Comparison of ENCODE assay signal across 11 cellular contexts in genomic region chr3:100465871-100466777, GRCh38. TPM values are rescaled to one million over a fixed set of nuclear protein-coding genes. Genes with fewer than 3 reads are reported as not detected.
A peak's percentile ranks its signal among the peaks of the same experiment; 100 is the strongest.
DNase-seq lines count a peak whose midpoint lies in the region; ATAC-seq and TF ChIP-seq lines count a peak whose summit lies in the region.
"Had no signal": no experiment of that assay in that cellular context is flagged by ENCODE, and none has a peak within 500 bp of the region (broad histone marks: within the 10 kb centered on the region; RNA-seq: fewer than 3 reads in every experiment).

No MANE protein-coding gene starts in this region.

- H3K9ac ChIP-seq in SK-N-SH: no peak overlapping the region

- H3K27me3 ChIP-seq in SK-N-SH (ENCODE audit: insufficient read depth): no peaks in the 10 kb centered on the region

- no peak for TF ChIP-seq EP300 in SK-N-SH (IDR thresholded peaks at IDR 0.05; ENCODE audit: borderline replicate concordance in 1 of 2, low read depth in 1 of 2, low read length in 1 of 2)

- no peak for ATAC-seq in SK-N-SH treated with all-trans-retinoic acid at 6 μM for 48 hours
- ATAC-seq in GM21619 (IDR thresholded peaks at IDR 0.05; ENCODE audit: unreplicated experiment): peak; percentile 44
- ATAC-seq in left lobe of liver: peak; percentile 44
- ATAC-seq: left ventricle myocardium superior had no signal

- no peak overlapping the region for H3K27ac ChIP-seq in SK-N-SH (ENCODE audit: low read depth in 2 of 2, low read length in 1 of 2)
- H3K27ac ChIP-seq: SK-N-MC had no signal

- 86% methylated on average over 3 of the region's 3 CpGs for WGBS in SK-N-SH (ENCODE audit: low lambda C conversion rate)

- 0 out of 4 replicates have a peak, but pooled peaks cover 0 to 2% of the 10 kb centered on the region in 2 experiments for H3K4me1 ChIP-seq in SK-N-SH (ENCODE audit: control insufficient read depth in 1 of 2, insufficient read depth in 2 of 2, low read depth in 1 of 2, low read length in 1 of 2)

- no peak for TF ChIP-seq CTCF in SK-N-SH (IDR thresholded peaks at IDR 0.05)
- no peak for TF ChIP-seq CTCF in NB4 (IDR thresholded peaks at IDR 0.05; ENCODE audit: low read depth, low read length)

- no peaks in the 10 kb centered on the region for H4K20me1 ChIP-seq in SK-N-SH (ENCODE audit: insufficient read depth)

- no peaks in the 10 kb centered on the region for H3F3A ChIP-seq in SK-N-SH (replicated peaks; ENCODE audit: insufficient read depth)

- H3K9me2 ChIP-seq in SK-N-SH: no peaks in the 10 kb centered on the region

- H3K36me3 ChIP-seq in SK-N-SH (replicated peaks in 1 of 2; ENCODE audit: control insufficient read depth in 1 of 2, insufficient read depth in 2 of 2, low read length in 1 of 2): no peaks in the 10 kb centered on the region

- DNase-seq in SK-N-SH (no peak), NB4 (ENCODE audit: low read depth) (peak; percentile 18), left lobe of liver (ENCODE audit: low spot score) (no peak), islet precursor cell (no peak), kidney glomerular epithelial cell (lab: John Stamatoyannopoulos, UW) (no peak), NCI-H187 treated with DMSO at 0.1 percent for 48 hours (lab: John Stamatoyannopoulos, UW) (no peak)
- DNase-seq: central memory CD4-positive, alpha-beta T cell; left ventricle myocardium superior had no signal

- TF ChIP-seq POLR2A in NB4 (IDR thresholded peaks at IDR 0.05; ENCODE audit: extremely low read depth, insufficient read length): no peak

- CTCF ChIA-PET in SK-N-SH (lab: Yijun Ruan, JAX): interaction anchor here (1.1 to 9.2 kb wide), 2 partner anchors 125 to 730 kb away, joined by 5 to 224 read pairs; no protein-coding TSS in a partner anchor

- no peaks in the 10 kb centered on the region for H3K79me2 ChIP-seq in SK-N-SH (ENCODE audit: insufficient read depth)

- no peak for TF ChIP-seq RAD21 in SK-N-SH (IDR thresholded peaks at IDR 0.05; ENCODE audit: low read length)

- H3K4me3 ChIP-seq in SK-N-SH (ENCODE audit: low read depth in 2 of 2, low read length in 1 of 2) (no peak overlapping the region), NB4 (ENCODE audit: low read depth, low read length) (no peak overlapping the region)
- H3K4me3 ChIP-seq: SK-N-MC had no signal

- 0 out of 2 replicates have a peak overlapping the region, but pooled peaks have one; percentile 20 for H3K4me2 ChIP-seq in SK-N-SH

- no peaks in the 10 kb centered on the region for H3K9me3 ChIP-seq in SK-N-SH

- POLR2A ChIA-PET in SK-N-SH (lab: Yijun Ruan, JAX): no interaction called here

- H2AFZ ChIP-seq in SK-N-SH (ENCODE audit: low read depth): no peak overlapping the region

TF ChIP-seq in SK-N-SH, 30 proteins besides CTCF, POLR2A, EP300 and RAD21:
- TF ChIP-seq GABPA (IDR thresholded peaks at IDR 0.05; ENCODE audit: low read depth) (no peak), MAX (IDR thresholded peaks at IDR 0.05; ENCODE audit: low read depth) (no peak), SMC3 (IDR thresholded peaks at IDR 0.05; ENCODE audit: low read depth, low read length) (no peak), CHD2 (IDR thresholded peaks at IDR 0.05; ENCODE audit: low read length, partially characterized antibody) (no peak), SIN3A (IDR thresholded peaks at IDR 0.05; ENCODE audit: borderline replicate concordance, low read depth, low read length) (no peak), TAF1 (IDR thresholded peaks at IDR 0.05; ENCODE audit: borderline replicate concordance, low read depth, low read length) (no peak), GATA2 (CRISPR knock-in tag; IDR thresholded peaks at IDR 0.05) (no peak), POLR2AphosphoS5 (IDR thresholded peaks at IDR 0.05; ENCODE audit: low read depth, low read length) (no peak), RFX5 (IDR thresholded peaks at IDR 0.05; ENCODE audit: low read length) (no peak), TCF12 (IDR thresholded peaks at IDR 0.05) (no peak), YY1 (IDR thresholded peaks at IDR 0.05; ENCODE audit: low read depth) (no peak), NRF1 (IDR thresholded peaks at IDR 0.05; ENCODE audit: low read depth, low read length) (no peak), USF1 (IDR thresholded peaks at IDR 0.05; ENCODE audit: borderline replicate concordance, low read depth) (no peak), FOSL2 (IDR thresholded peaks at IDR 0.05; ENCODE audit: borderline replicate concordance, low read depth) (no peak), USF2 (IDR thresholded peaks at IDR 0.05; ENCODE audit: borderline replicate concordance, low read depth, low read length) (no peak), FOXJ3 (CRISPR knock-in tag; IDR thresholded peaks at IDR 0.05) (no peak), FOXM1 (IDR thresholded peaks at IDR 0.05; ENCODE audit: low read depth) (no peak)

TF ChIP-seq in SK-N-SH treated with all-trans-retinoic acid at 6 μM for 48 hours, 23 proteins besides CTCF, POLR2A, EP300 and RAD21 (continues in another document):
- no peak for TF ChIP-seq ZNF565 (CRISPR knock-in tag; conservative IDR thresholded peaks at IDR 0.05; ENCODE audit: low read depth)
- no peak for TF ChIP-seq ISL1 (CRISPR knock-in tag; IDR thresholded peaks at IDR 0.05)
- no peak for TF ChIP-seq PATZ1 (CRISPR knock-in tag; IDR thresholded peaks at IDR 0.05; ENCODE audit: borderline replicate concordance)
- no peak for TF ChIP-seq CREB5 (CRISPR knock-in tag; IDR thresholded peaks at IDR 0.05; ENCODE audit: low read depth)
- no peak for TF ChIP-seq ZFP3 (CRISPR knock-in tag; IDR thresholded peaks at IDR 0.05)
- no peak for TF ChIP-seq CSRNP3 (CRISPR knock-in tag; IDR thresholded peaks at IDR 0.05)
- no peak for TF ChIP-seq ZC3H10 (CRISPR knock-in tag; IDR thresholded peaks at IDR 0.05)
- TF ChIP-seq ESRRG (CRISPR knock-in tag; IDR thresholded peaks at IDR 0.05): no peak
- TF ChIP-seq OSR1 (CRISPR knock-in tag; IDR thresholded peaks at IDR 0.05): no peak
- no peak for TF ChIP-seq PPARA (CRISPR knock-in tag; IDR thresholded peaks at IDR 0.05; ENCODE audit: borderline replicate concordance)
- no peak for TF ChIP-seq TOX (CRISPR knock-in tag; IDR thresholded peaks at IDR 0.05; ENCODE audit: borderline replicate concordance)

RNA-seq across cellular contexts. Expression of gene TMEM45A, which starts 26.3 kb away (rescaled TPM):
- polyA plus RNA-seq in SK-N-SH (2012; rRNA removed): 6.4 and 10.8 TPM in 2 replicates
- polyA plus RNA-seq in SK-N-SH (2012; cell fraction: cytosol; rRNA removed): 11.0 and 14.2 TPM in 2 replicates
- polyA plus RNA-seq in SK-N-SH (2012; cell fraction: nucleus; rRNA removed): 1.8 and 6.0 TPM in 2 replicates
- 62.7 TPM for total RNA-seq in left lobe of liver
